Comparison of ENCODE assay signal across 9 cellular contexts in the genomic region with DNA sequence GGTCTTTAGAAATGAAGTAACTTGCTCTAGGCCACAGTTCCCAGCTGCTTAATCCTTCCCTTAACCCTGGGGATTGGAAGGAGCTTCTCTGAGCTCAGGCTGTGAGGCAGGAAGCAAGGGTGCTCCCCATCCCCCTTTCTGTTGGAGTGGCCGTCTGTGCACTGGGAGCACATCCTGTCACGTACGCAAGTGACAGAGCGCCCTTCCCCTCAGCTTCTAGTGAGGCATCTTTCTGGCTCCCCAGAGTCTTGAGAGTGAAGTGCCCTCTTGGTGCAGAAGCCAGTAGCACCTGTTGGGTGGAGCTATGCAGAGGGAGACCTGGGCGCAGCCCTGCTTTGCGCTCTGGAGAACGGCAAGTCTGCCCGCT. TPM values are rescaled to one million over a fixed set of nuclear protein-coding genes. Genes with fewer than 3 reads are reported as not detected.
DNase-seq lines count a peak whose midpoint lies in the region; ATAC-seq, FAIRE-seq and TF ChIP-seq lines count a peak whose summit lies in the region.
"Had no signal": no experiment of that assay in that cellular context is flagged by ENCODE, and none has a peak within 500 bp of the region (broad histone marks: within the 10 kb centered on the region; RNA-seq: fewer than 3 reads in every experiment).

No MANE protein-coding gene starts in this region.

- H3K9me3 Mint-ChIP-seq in activated CD8-positive, alpha-beta memory T cell treated with anti-CD3 and anti-CD28 coated beads, Interleukin-2, amount 10 ng/mL, durations not matched to agents 7 days and 5 days (ENCODE audit: low read depth) = no peaks in the 10 kb centered on the region

- peaks cover 2% of the 10 kb centered on the region for H4K20me1 ChIP-seq in endothelial cell of umbilical vein (replicated peaks; ENCODE audit: control insufficient read depth, extremely low read depth, insufficient read depth, low read length)

- no peaks in the 10 kb centered on the region for H3K9me3 ChIP-seq in endothelial cell of umbilical vein (replicated peaks; ENCODE audit: control insufficient read depth, insufficient read depth, low read length)
- H3K9me3 ChIP-seq in stomach = no peaks in the 10 kb centered on the region
- H3K9me3 ChIP-seq in SJCRH30 (replicated peaks) = no peaks in the 10 kb centered on the region

- peaks cover 62% of the 10 kb centered on the region for H3K4me1 Mint-ChIP-seq in activated CD8-positive, alpha-beta memory T cell treated with anti-CD3 and anti-CD28 coated beads, Interleukin-2, amount 10 ng/mL, durations not matched to agents 7 days and 5 days

- TF ChIP-seq EP300 in stomach (IDR thresholded peaks at IDR 0.05) = no peak

- H2AFZ ChIP-seq in endothelial cell of umbilical vein (ENCODE audit: low read depth, low read length) = no peak overlapping the region

- H3K27ac ChIP-seq in endothelial cell of umbilical vein (ENCODE audit: insufficient read depth, low read depth, low read length) (peak overlapping the region; percentile 69), stomach (peak overlapping the region in 3 of 5 donors; percentile 19 to 58 (median 48)), SJCRH30 (no peak overlapping the region)

- peak overlapping the region; percentile 54 for H3K4me3 Mint-ChIP-seq in activated CD8-positive, alpha-beta memory T cell treated with anti-CD3 and anti-CD28 coated beads, Interleukin-2, amount 10 ng/mL, durations not matched to agents 7 days and 5 days

- no peak overlapping the region for H3K4me3 ChIP-seq in endothelial cell of umbilical vein (replicated peaks in 1 of 3; ENCODE audit: insufficient read depth in 1 of 3, low read depth in 1 of 3, low read length in 3 of 3)
- H3K4me3 ChIP-seq in stomach = no peak overlapping the region
- H3K4me3 ChIP-seq in H7 (ENCODE audit: insufficient read depth, low read depth, low read length) = no peak overlapping the region
- H3K4me3 ChIP-seq in SJCRH30 = no peak overlapping the region

- CTCF ChIA-PET in activated CD8-positive, alpha-beta memory T cell treated with anti-CD3 and anti-CD28 coated beads, Interleukin-2, amount 10 ng/mL, durations not matched to agents 7 days and 5 days (lab: Charles Lee) = interaction anchor here (1.1 to 1.5 kb wide), 2 partner anchors 120 to 166 kb away, joined by 6 to 12 read pairs; partner anchors contain the start of gene RBM33
- CTCF ChIA-PET in endothelial cell of umbilical vein (lab: Charles Lee) = interaction anchor here (1.7 kb wide), 1 partner anchor 165 kb away, joined by 24 read pairs; no protein-coding TSS in a partner anchor

- intact Hi-C loops in endothelial cell of umbilical vein (cut with micrococcal nuclease) = loop anchor here (1.0 to 10.0 kb wide), 4 partner anchors 120 to 470 kb away; partner anchors contain the start of genes EN2, INSIG1 and RBM33
- intact Hi-C loops in stomach (cut with DNase I; ENCODE audit: low total_unique reads) = loop anchor here (10.0 kb wide), 1 partner anchor 160 kb away; no protein-coding TSS in a partner anchor

- H3K27me3 ChIP-seq in endothelial cell of umbilical vein (ENCODE audit: control insufficient read depth in 2 of 2, insufficient read depth in 2 of 2, low read length in 2 of 2) (no peaks in the 10 kb centered on the region), stomach (no peaks in the 10 kb centered on the region), H7 (ENCODE audit: control insufficient read depth, insufficient read depth, low read length) (no peaks in the 10 kb centered on the region), SJCRH30 (no peaks in the 10 kb centered on the region)

- peak overlapping the region; percentile 32 for H3K4me2 ChIP-seq in endothelial cell of umbilical vein (ENCODE audit: insufficient read depth, low read length)

- BruUV-seq in endothelial cell of umbilical vein (replicated peaks; lab: Mats Ljungman, UMichigan) = no TSS peak

- no peaks in the 10 kb centered on the region for H3K9me1 ChIP-seq in endothelial cell of umbilical vein (replicated peaks; ENCODE audit: control insufficient read depth, extremely low read depth, insufficient read depth, low read length)

- FAIRE-seq in endothelial cell of umbilical vein (lab: Jason Lieb, UNC) = no peak
- no peak for FAIRE-seq in urothelium cell line (lab: Jason Lieb, UNC)

- peak; percentile 63 for ATAC-seq in activated CD8-positive, alpha-beta memory T cell treated with anti-CD3 and anti-CD28 coated beads, Interleukin-2, amount 10 ng/mL, durations not matched to agents 7 days and 5 days

- dilution Hi-C loops in endothelial cell of umbilical vein (cut with MboI; ENCODE audit: extremely low pct_ligation_motif_present, low sequenced_read_pairs) = no loop called here

- TF ChIP-seq POLR2A in endothelial cell of umbilical vein (IDR thresholded peaks at IDR 0.05; ENCODE audit: low read depth, low read length) = no peak
- no peak for TF ChIP-seq POLR2A in stomach (IDR thresholded peaks at IDR 0.05)

- H3K36me3 Mint-ChIP-seq in activated CD8-positive, alpha-beta memory T cell treated with anti-CD3 and anti-CD28 coated beads, Interleukin-2, amount 10 ng/mL, durations not matched to agents 7 days and 5 days = peaks cover 55% of the 10 kb centered on the region

- peak overlapping the region; percentile 93 for H3K27ac Mint-ChIP-seq in activated CD8-positive, alpha-beta memory T cell treated with anti-CD3 and anti-CD28 coated beads, Interleukin-2, amount 10 ng/mL, durations not matched to agents 7 days and 5 days

- no peak overlapping the region for H3K9ac ChIP-seq in endothelial cell of umbilical vein (replicated peaks; ENCODE audit: extremely low read depth, insufficient read depth, low read length)

- DNase-seq in activated CD8-positive, alpha-beta memory T cell treated with anti-CD3 and anti-CD28 coated beads, Interleukin-2, amount 10 ng/mL, durations not matched to agents 7 days and 5 days = peak; percentile 81
- no peak for DNase-seq in activated CD8-positive, alpha-beta memory T cell treated with anti-CD3 and anti-CD28 coated beads, Interleukin-2, amount 50 U/mL, for 4 hours
- DNase-seq in NCI-H1436 treated with DMSO at 0.1 percent for 48 hours (lab: John Stamatoyannopoulos, UW) = peak; percentile 36
- DNase-seq in endothelial cell of umbilical vein (ENCODE audit: low read depth, low spot score) = no peak
- no peak for DNase-seq in stomach
- DNase-seq in H7 = no peak
- DNase-seq in SJCRH30 = no peak
- DNase-seq in urothelium cell line (ENCODE audit: low spot score) = no peak

- POLR2A ChIA-PET in endothelial cell of umbilical vein (lab: Charles Lee) = no interaction called here

- peaks cover 30% of the 10 kb centered on the region for H3K79me2 ChIP-seq in endothelial cell of umbilical vein (ENCODE audit: control insufficient read depth, insufficient read depth, low read length)

- H3K4me1 ChIP-seq in endothelial cell of umbilical vein (ENCODE audit: control insufficient read depth, extremely low read depth, insufficient read depth, low read length) (peaks cover 16% of the 10 kb centered on the region), stomach (peaks cover 12 to 36% (median 24%) of the 10 kb centered on the region in 4 donors), SJCRH30 (no peaks in the 10 kb centered on the region)

- TF ChIP-seq CTCF in endothelial cell of umbilical vein (IDR thresholded peaks at IDR 0.05; ENCODE audit: extremely low read depth in 1 of 2, insufficient read depth in 1 of 2, low read depth in 1 of 2, low read length in 2 of 2) (no peak), stomach (IDR thresholded peaks at IDR 0.05) (no peak)

- peaks cover 3 to 13% of the 10 kb centered on the region in 2 experiments for H3K36me3 ChIP-seq in endothelial cell of umbilical vein (ENCODE audit: control insufficient read depth in 2 of 2, extremely low read depth in 1 of 2, insufficient read depth in 2 of 2, low read length in 2 of 2)
- H3K36me3 ChIP-seq in stomach = peaks cover 49 to 78% (median 66%) of the 10 kb centered on the region in 4 donors
- peaks cover 8% of the 10 kb centered on the region for H3K36me3 ChIP-seq in H7 (replicated peaks; ENCODE audit: control insufficient read depth, insufficient read depth, low read length)
- peaks cover 29% of the 10 kb centered on the region for H3K36me3 ChIP-seq in SJCRH30

- 71 to 86% (median 81%) methylated on average over 8 of the region's 8 CpGs for WGBS in stomach, 5 donors

- no peaks in the 10 kb centered on the region for H3K27me3 Mint-ChIP-seq in activated CD8-positive, alpha-beta memory T cell treated with anti-CD3 and anti-CD28 coated beads, Interleukin-2, amount 10 ng/mL, durations not matched to agents 7 days and 5 days

TF ChIP-seq in endothelial cell of umbilical vein, 7 proteins besides CTCF, POLR2A, EP300 and RAD21:
- TF ChIP-seq POLR2AphosphoS5 (IDR thresholded peaks at IDR 0.05; ENCODE audit: insufficient read depth, low read depth, low read length) (no peak), FOS (IDR thresholded peaks at IDR 0.05; ENCODE audit: borderline replicate concordance, insufficient read depth, low read length) (no peak), JUN (IDR thresholded peaks at IDR 0.05; ENCODE audit: borderline replicate concordance, insufficient read depth, insufficient read length, low read depth) (no peak), MAX (IDR thresholded peaks at IDR 0.05; ENCODE audit: insufficient read depth, insufficient read length) (no peak), GATA2 (IDR thresholded peaks at IDR 0.05; ENCODE audit: insufficient read depth, insufficient read length, low read depth, low read length) (no peak), MYC (IDR thresholded peaks at IDR 0.05; ENCODE audit: low read depth, low read length) (no peak), EZH2 (IDR thresholded peaks at IDR 0.05; ENCODE audit: borderline replicate concordance, low read depth, low read length, severe bottlenecking) (no peak)

RNA-seq across cellular contexts. Expression of gene SHH, which starts 47.8 kb away (rescaled TPM):
- not detected for total RNA-seq in activated CD8-positive, alpha-beta memory T cell treated with anti-CD3 and anti-CD28 coated beads, Interleukin-2, amount 10 ng/mL, durations not matched to agents 7 days and 5 days
- 0.18 TPM in 1 of 2 replicates, not detected in the other for total RNA-seq in endothelial cell of umbilical vein
- not detected in 2 replicates for polyA plus RNA-seq in endothelial cell of umbilical vein
- polyA plus RNA-seq in endothelial cell of umbilical vein (2011; cell fraction: cytosol; rRNA removed) = 0.01 and 0.07 TPM in 2 replicates
- 0.05 and 0.06 TPM in 2 replicates for polyA plus RNA-seq in endothelial cell of umbilical vein (2011; cell fraction: nucleus; rRNA removed)
- polyA plus RNA-seq in endothelial cell of umbilical vein (2012) = not detected in 2 replicates
- polyA minus RNA-seq in endothelial cell of umbilical vein = not detected in 2 replicates
- polyA minus RNA-seq in endothelial cell of umbilical vein (2011; cell fraction: cytosol; rRNA and poly(A)+ RNA removed) = not detected
- polyA minus RNA-seq in endothelial cell of umbilical vein (2011; cell fraction: nucleus; rRNA and poly(A)+ RNA removed) = not detected in 2 replicates
- 10 to 100 TPM in 1 of 5 donors, 1 to 10 TPM in 1, under 1 TPM in 3; 0.29 to 11.0 (median 0.89) TPM for total RNA-seq in stomach
- 1 to 10 TPM; 1.9 to 3.5 (median 2.3) TPM for polyA plus RNA-seq in stomach
- 1.5 and 4.6 TPM in 2 replicates for total RNA-seq in H7 (2014; rRNA removed; shearing (Covaris generic))
- total RNA-seq in SJCRH30 (2014; rRNA removed; shearing (Covaris generic)) = not detected in 2 replicates
- polyA plus RNA-seq: AG04450 had no signal

Comparison
In these comparisons a context has a peak if more than half of its experiments do, and no peak if none do; other contexts are left out.
1. DNase-seq: peak in activated CD8-positive, alpha-beta memory T cell treated with anti-CD3 and anti-CD28 coated beads, Interleukin-2, amount 10 ng/mL, durations not matched to agents 7 days and 5 days (single experiment) and NCI-H1436 treated with DMSO at 0.1 percent for 48 hours (single experiment); none in activated CD8-positive, alpha-beta memory T cell treated with anti-CD3 and anti-CD28 coated beads, Interleukin-2, amount 50 U/mL, for 4 hours (single experiment), endothelial cell of umbilical vein (single experiment), stomach (single experiment), H7 (single experiment), SJCRH30 (0 of 2) and urothelium cell line (single experiment).